13 cellular contexts compared by ENCODE assay signal in genomic region chr17:42273474-42274272, GRCh38. TPM values are rescaled to one million over a fixed set of nuclear protein-coding genes. Genes with fewer than 3 reads are reported as not detected.
A peak's percentile ranks its signal among the peaks of the same experiment; 100 is the strongest.
DNase-seq lines count a peak whose midpoint lies in the region; ATAC-seq and TF ChIP-seq lines count a peak whose summit lies in the region.
"Had no signal": no experiment of that assay in that cellular context is flagged by ENCODE, and none has a peak within 500 bp of the region (broad histone marks: within the 10 kb centered on the region; RNA-seq: fewer than 3 reads in every experiment).

No MANE protein-coding gene starts in this region.

- peak in 2 of 3 donors; percentile 44 to 45 for DNase-seq in CD4-positive, CD25-positive, alpha-beta regulatory T cell
- DNase-seq in H9 (no peak), SHP77 (lab: John Stamatoyannopoulos, UW) (no peak)
- no peak for DNase-seq in natural killer cell treated with Interleukin-12 subunit alpha and Interleukin-12 subunit beta and Interleukin-15 and Interleukin-18, amount 100 ng/mL, for 72 hours (ENCODE audit: low spot score)
- DNase-seq: DMS 273 treated with DMSO at 0.1 percent for 48 hours; MV-4-11; NCI-H524; stimulated activated CD8-positive, alpha-beta memory T cell treated with anti-CD3 and anti-CD28 coated beads, Interleukin-4, amount 100 ng/mL, for 48 hours had no signal

- no peak overlapping the region for H2BK12ac ChIP-seq in H9 (ENCODE audit: insufficient read length, low read depth, low read length)

- H3K36me3 Mint-ChIP-seq in CD4-positive, CD25-positive, alpha-beta regulatory T cell, result no peaks in the 10 kb centered on the region
- no peaks in the 10 kb centered on the region; a peak in 2 of 7 replicates for H3K36me3 Mint-ChIP-seq in H9 (ENCODE audit: insufficient read depth in 1 of 3, low read depth in 3 of 3)
- H3K36me3 Mint-ChIP-seq in activated naive CD8-positive, alpha-beta T cell, result peaks cover 5% of the 10 kb centered on the region
- peaks cover 12% of the 10 kb centered on the region for H3K36me3 Mint-ChIP-seq in natural killer cell treated with Interleukin-12 subunit alpha and Interleukin-12 subunit beta and Interleukin-15 and Interleukin-18, amount 100 ng/mL, for 72 hours

- no peak for TF ChIP-seq CTCF in H9 (conservative IDR thresholded peaks at IDR 0.05)

- peak overlapping the region; percentile 92 to 96 (median 93) for H3K27ac Mint-ChIP-seq in CD4-positive, CD25-positive, alpha-beta regulatory T cell
- no peak overlapping the region for H3K27ac Mint-ChIP-seq in H9
- peak overlapping the region; percentile 99 for H3K27ac Mint-ChIP-seq in activated naive CD8-positive, alpha-beta T cell
- H3K27ac Mint-ChIP-seq in natural killer cell treated with Interleukin-12 subunit alpha and Interleukin-12 subunit beta and Interleukin-15 and Interleukin-18, amount 100 ng/mL, for 72 hours, result peak overlapping the region; percentile 89 to 92

- H3K4ac ChIP-seq in H9 (ENCODE audit: low read depth, low read length), result no peak overlapping the region

- no peaks in the 10 kb centered on the region for H3K36me3 ChIP-seq in CD4-positive, CD25-positive, alpha-beta regulatory T cell (ENCODE audit: control insufficient read depth, insufficient read depth, low read length)
- H3K36me3 ChIP-seq: cardiac muscle cell had no signal

- H3K4me2 ChIP-seq in H9 (ENCODE audit: insufficient read depth, insufficient read length, low read length), result no peak overlapping the region

- H3K4me3 Mint-ChIP-seq in CD4-positive, CD25-positive, alpha-beta regulatory T cell, result peak overlapping the region; percentile 96 to 99 (median 96)
- peak overlapping the region; percentile 9 to 34; a peak in 4 of 5 replicates for H3K4me3 Mint-ChIP-seq in H9
- H3K4me3 Mint-ChIP-seq in activated naive CD8-positive, alpha-beta T cell, result peak overlapping the region; percentile 98
- peak overlapping the region; percentile 100 for H3K4me3 Mint-ChIP-seq in natural killer cell treated with Interleukin-12 subunit alpha and Interleukin-12 subunit beta and Interleukin-15 and Interleukin-18, amount 100 ng/mL, for 72 hours

- H3K18ac ChIP-seq in H9 (ENCODE audit: insufficient read length, low read depth, low read length), result no peak overlapping the region

- no peaks in the 10 kb centered on the region for H3K27me3 ChIP-seq in CD4-positive, CD25-positive, alpha-beta regulatory T cell (ENCODE audit: control insufficient read depth, insufficient read depth, low read length)
- no peaks in the 10 kb centered on the region for H3K27me3 ChIP-seq in H9 (ENCODE audit: insufficient read depth, low read length)
- H3K27me3 ChIP-seq: cardiac muscle cell had no signal

- H4K5ac ChIP-seq in H9 (ENCODE audit: insufficient read length, low read depth, low read length), result no peak overlapping the region

- H4K8ac ChIP-seq in H9 (replicated peaks; ENCODE audit: insufficient read length, low read depth, low read length), result no peak overlapping the region

- H4K20me1 ChIP-seq in H9 (ENCODE audit: control insufficient read depth, insufficient read depth, insufficient read length), result no peaks in the 10 kb centered on the region

- peaks cover 12% of the 10 kb centered on the region for H3K23me2 ChIP-seq in H9 (ENCODE audit: insufficient read length, low read depth, low read length, poor library complexity, severe bottlenecking)

- H2AK5ac ChIP-seq in H9 (ENCODE audit: insufficient read length, low read length), result no peak overlapping the region

- no peak overlapping the region for H3K14ac ChIP-seq in H9 (ENCODE audit: insufficient read depth, low read length)

- no peak overlapping the region for H3K9ac ChIP-seq in H9 (ENCODE audit: extremely low read depth, insufficient read length, low read length)

- H3K27me3 Mint-ChIP-seq in CD4-positive, CD25-positive, alpha-beta regulatory T cell, result no peaks in the 10 kb centered on the region
- H3K27me3 Mint-ChIP-seq in H9 (ENCODE audit: low read depth), result peaks cover 4% of the 10 kb centered on the region
- H3K27me3 Mint-ChIP-seq in activated naive CD8-positive, alpha-beta T cell, result no peaks in the 10 kb centered on the region
- H3K27me3 Mint-ChIP-seq in natural killer cell treated with Interleukin-12 subunit alpha and Interleukin-12 subunit beta and Interleukin-15 and Interleukin-18, amount 100 ng/mL, for 72 hours, result no peaks in the 10 kb centered on the region

- no peak overlapping the region for H3K56ac ChIP-seq in H9 (ENCODE audit: insufficient read length, low read depth, low read length)

- no peak for ATAC-seq in CD4-positive, CD25-positive, alpha-beta regulatory T cell (ENCODE audit: low read depth in 2 of 2)
- no peak for ATAC-seq in natural killer cell treated with Interleukin-12 subunit alpha and Interleukin-12 subunit beta and Interleukin-15 and Interleukin-18, amount 100 ng/mL, for 72 hours
- ATAC-seq in GM18520 (IDR thresholded peaks at IDR 0.05; ENCODE audit: unreplicated experiment), result no peak
- ATAC-seq in HG03108 (IDR thresholded peaks at IDR 0.05; ENCODE audit: unreplicated experiment), result no peak
- ATAC-seq in GM21390 (IDR thresholded peaks at IDR 0.05; ENCODE audit: unreplicated experiment), result no peak

- H2BK120ac ChIP-seq in H9 (ENCODE audit: low read depth, low read length, poor library complexity, severe bottlenecking), result no peak overlapping the region

- peaks cover 3% of the 10 kb centered on the region for H3K79me1 ChIP-seq in H9 (ENCODE audit: insufficient read depth, low read depth, low read length, poor library complexity, severe bottlenecking)

- peaks cover 25 to 70% (median 56%) of the 10 kb centered on the region in 4 donors for H3K4me1 Mint-ChIP-seq in CD4-positive, CD25-positive, alpha-beta regulatory T cell
- peaks cover 44 to 47% of the 10 kb centered on the region in 2 experiments for H3K4me1 Mint-ChIP-seq in H9
- peaks cover 78% of the 10 kb centered on the region for H3K4me1 Mint-ChIP-seq in activated naive CD8-positive, alpha-beta T cell (ENCODE audit: low read depth)
- peaks cover 63 to 64% of the 10 kb centered on the region in 2 donors for H3K4me1 Mint-ChIP-seq in natural killer cell treated with Interleukin-12 subunit alpha and Interleukin-12 subunit beta and Interleukin-15 and Interleukin-18, amount 100 ng/mL, for 72 hours (ENCODE audit: low read depth in 2 of 2)

- H3K9me3 Mint-ChIP-seq in CD4-positive, CD25-positive, alpha-beta regulatory T cell, result no peaks in the 10 kb centered on the region
- H3K9me3 Mint-ChIP-seq in H9, result no peaks in the 10 kb centered on the region; a peak in 1 of 5 replicates
- H3K9me3 Mint-ChIP-seq in activated naive CD8-positive, alpha-beta T cell (ENCODE audit: low read depth), result no peaks in the 10 kb centered on the region
- H3K9me3 Mint-ChIP-seq in natural killer cell treated with Interleukin-12 subunit alpha and Interleukin-12 subunit beta and Interleukin-15 and Interleukin-18, amount 100 ng/mL, for 72 hours, result no peaks in the 10 kb centered on the region

- H3K9me3 ChIP-seq in CD4-positive, CD25-positive, alpha-beta regulatory T cell (ENCODE audit: control insufficient read depth in 2 of 2, low read length in 2 of 2), result no peaks in the 10 kb centered on the region
- H3K9me3 ChIP-seq in H9 (ENCODE audit: control insufficient read depth, low read depth, low read length), result no peaks in the 10 kb centered on the region

- no peak overlapping the region for H3T11ph ChIP-seq in H9 (ENCODE audit: low read length)

- H3K23ac ChIP-seq in H9 (ENCODE audit: insufficient read length, low read depth, low read length), result no peak overlapping the region

- no peak overlapping the region for H2AFZ ChIP-seq in H9 (ENCODE audit: low read length)

- H2BK20ac ChIP-seq in H9 (ENCODE audit: low read depth, low read length, poor library complexity, severe bottlenecking), result no peak overlapping the region

- H2BK5ac ChIP-seq in H9 (ENCODE audit: insufficient read length, low read length), result no peak overlapping the region

- no peak overlapping the region for H4K91ac ChIP-seq in H9 (ENCODE audit: insufficient read length, low read depth, low read length)

- H2BK15ac ChIP-seq in H9 (ENCODE audit: low read depth, low read length), result no peak overlapping the region

- H3K4me3 ChIP-seq in CD4-positive, CD25-positive, alpha-beta regulatory T cell (ENCODE audit: low read depth, low read length), result peak overlapping the region; percentile 99

- WGBS in H9 (ENCODE audit: extremely low coverage, insufficient read length, low lambda C conversion rate), result no CpG with 5 or more reads among the region's 7 CpGs

- peaks cover 71% of the 10 kb centered on the region for H3K4me1 ChIP-seq in CD4-positive, CD25-positive, alpha-beta regulatory T cell (ENCODE audit: control insufficient read depth, insufficient read depth, low read length, poor library complexity, severe bottlenecking)
- H3K4me1 ChIP-seq in H9 (ENCODE audit: insufficient read depth, low read length), result peaks cover 9% of the 10 kb centered on the region

- H3K27ac ChIP-seq in CD4-positive, CD25-positive, alpha-beta regulatory T cell (ENCODE audit: insufficient read depth, low read length, poor library complexity, severe bottlenecking), result peak overlapping the region; percentile 89
- H3K27ac ChIP-seq in H9 (ENCODE audit: insufficient read length, low read depth, low read length), result no peak overlapping the region
- H3K27ac ChIP-seq: cardiac muscle cell had no signal

- peaks cover 4% of the 10 kb centered on the region; the same call in 1 of the 2 replicates for H3K79me2 ChIP-seq in H9 (ENCODE audit: insufficient read depth, low read length)

RNA-seq across cellular contexts. Expression of gene STAT5B, which starts 2.5 kb away (rescaled TPM):
- total RNA-seq in CD4-positive, CD25-positive, alpha-beta regulatory T cell, result 241 TPM
- polyA plus RNA-seq in CD4-positive, CD25-positive, alpha-beta regulatory T cell, result 100 to 1,000 TPM; 109 to 117 (median 112) TPM
- 42.9 and 46.2 TPM in 2 replicates for total RNA-seq in H9 (2021)
- 100 to 1,000 TPM; 131 to 209 TPM for total RNA-seq in natural killer cell treated with Interleukin-12 subunit alpha and Interleukin-12 subunit beta and Interleukin-15 and Interleukin-18, amount 100 ng/mL, for 72 hours

RNA-seq across cellular contexts. Expression of gene STAT5A, which starts 14.6 kb away (rescaled TPM):
- total RNA-seq in CD4-positive, CD25-positive, alpha-beta regulatory T cell, result 177 TPM
- polyA plus RNA-seq in CD4-positive, CD25-positive, alpha-beta regulatory T cell, result 10 to 100 TPM; 71.1 to 90.9 (median 76.7) TPM
- 4.3 and 6.4 TPM in 2 replicates for total RNA-seq in H9 (2021)
- 100 to 1,000 TPM; 187 to 392 TPM for total RNA-seq in natural killer cell treated with Interleukin-12 subunit alpha and Interleukin-12 subunit beta and Interleukin-15 and Interleukin-18, amount 100 ng/mL, for 72 hours

Comparison
In these comparisons a context has a peak if more than half of its experiments do, and no peak if none do; other contexts are left out.
1. DNase-seq: peak in CD4-positive, CD25-positive, alpha-beta regulatory T cell (2 of 3); none in H9 (single experiment), natural killer cell treated with Interleukin-12 subunit alpha and Interleukin-12 subunit beta and Interleukin-15 and Interleukin-18, amount 100 ng/mL, for 72 hours (single experiment) and SHP77 (0 of 2).
2. H3K27ac Mint-ChIP-seq: peak in CD4-positive, CD25-positive, alpha-beta regulatory T cell (3 of 3), activated naive CD8-positive, alpha-beta T cell (single experiment) and natural killer cell treated with Interleukin-12 subunit alpha and Interleukin-12 subunit beta and Interleukin-15 and Interleukin-18, amount 100 ng/mL, for 72 hours (2 of 2); none in H9 (0 of 3).
3. H3K4me3 Mint-ChIP-seq: peak in every context shown above with its lines; median percentile 100 in natural killer cell treated with Interleukin-12 subunit alpha and Interleukin-12 subunit beta and Interleukin-15 and Interleukin-18, amount 100 ng/mL, for 72 hours; 98 in activated naive CD8-positive, alpha-beta T cell; 96 in CD4-positive, CD25-positive, alpha-beta regulatory T cell; 22 in H9.
4. RNA of gene STAT5A, which starts 14.6 kb away (total RNA-seq): 187 to 392 TPM in natural killer cell treated with Interleukin-12 subunit alpha and Interleukin-12 subunit beta and Interleukin-15 and Interleukin-18, amount 100 ng/mL, for 72 hours and 177 TPM in CD4-positive, CD25-positive, alpha-beta regulatory T cell (single experiment); 4.3 to 6.4 TPM in H9; every median in the first group is over 10 times any median in the second.